23 cellular contexts compared by ENCODE assay signal in the genomic region with DNA sequence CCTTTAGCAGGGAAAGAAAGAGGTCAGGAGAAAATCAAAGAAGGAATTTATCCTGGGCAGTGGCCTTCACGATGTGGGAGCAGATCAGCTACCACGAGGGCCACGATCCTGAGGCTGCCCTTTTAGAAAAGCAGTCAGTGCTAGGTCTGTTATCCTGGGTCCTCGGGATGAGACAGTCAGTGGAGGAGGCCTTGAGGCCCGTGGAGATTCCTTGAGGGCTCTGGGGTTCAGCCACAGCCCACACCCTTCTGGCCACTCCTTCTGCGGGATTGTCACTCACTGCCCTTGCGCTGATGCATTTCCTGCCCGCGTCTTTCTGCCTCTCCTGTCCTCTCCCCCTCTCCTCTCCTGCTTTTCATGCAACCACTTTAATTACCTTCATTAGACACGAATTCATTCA. TPM values are rescaled to one million over a fixed set of nuclear protein-coding genes. Genes with fewer than 3 reads are reported as not detected.
DNase-seq lines count a peak whose midpoint lies in the region; ATAC-seq, FAIRE-seq and TF ChIP-seq lines count a peak whose summit lies in the region.
"Had no signal": no experiment of that assay in that cellular context is flagged by ENCODE, and none has a peak within 500 bp of the region (broad histone marks: within the 10 kb centered on the region; RNA-seq: fewer than 3 reads in every experiment).

No MANE protein-coding gene starts in this region.

- H3K9me3 ChIP-seq in BLaER1 treated with 17β-estradiol and CSF1 and Interleukin-3, amounts not matched to agents 10 nM and 100 nM (replicated peaks in 1 of 11), result no peaks in the 10 kb centered on the region
- H3K9me3 ChIP-seq in T-helper 17 cell (ENCODE audit: control insufficient read depth, low read length, poor library complexity, severe bottlenecking) (no peaks in the 10 kb centered on the region), osteoblast (ENCODE audit: low read depth, low read length) (no peaks in the 10 kb centered on the region)
- H3K9me3 ChIP-seq: Caco-2, HAP-1 had no signal

- H3K36me3 ChIP-seq in BLaER1 treated with 17β-estradiol and CSF1 and Interleukin-3, amounts not matched to agents 10 nM and 100 nM, result peaks cover 25 to 81% (median 49%) of the 10 kb centered on the region in 11 experiments
- H3K36me3 ChIP-seq in osteoblast (ENCODE audit: insufficient read depth, low read length), result peaks cover 9% of the 10 kb centered on the region

- H3K79me2 ChIP-seq in osteoblast (ENCODE audit: insufficient read depth, low read length), result no peaks in the 10 kb centered on the region

- H3K4me2 ChIP-seq in BLaER1 treated with 17β-estradiol and CSF1 and Interleukin-3, amounts not matched to agents 10 nM and 100 nM, result peak overlapping the region; percentile 76 to 94 (median 86)
- no peak overlapping the region for H3K4me2 ChIP-seq in osteoblast (ENCODE audit: insufficient read depth, low read length)

- peaks cover 7% of the 10 kb centered on the region for H3K4me1 Mint-ChIP-seq in T-helper 17 cell
- peaks cover 0 to 3% of the 10 kb centered on the region in 2 donors for H3K4me1 Mint-ChIP-seq in stimulated activated naive B cell treated with anti-CD40 and anti-IgM and Interleukin-4, amounts not matched to agents 10 μg/mL and 1 μg/mL and 100 μg/mL, for 72 hours
- H3K4me1 Mint-ChIP-seq: B cell had no signal

- H3K27me3 Mint-ChIP-seq in T-helper 17 cell, result no peaks in the 10 kb centered on the region
- no peaks in the 10 kb centered on the region for H3K27me3 Mint-ChIP-seq in stimulated activated naive B cell treated with anti-CD40 and anti-IgM and Interleukin-4, amounts not matched to agents 10 μg/mL and 1 μg/mL and 100 μg/mL, for 72 hours
- H3K27me3 Mint-ChIP-seq: B cell; CD4-positive, alpha-beta T cell; IgD-negative memory B cell had no signal

- no peak overlapping the region for H2AFZ ChIP-seq in osteoblast (ENCODE audit: low read length)
- H2AFZ ChIP-seq: GM23248 had no signal

- DNase-seq in T-helper 17 cell, result no peak
- DNase-seq in osteoblast (ENCODE audit: insufficient read length, low spot score, missing footprints), result no peak
- no peak for DNase-seq in stimulated activated naive B cell treated with anti-CD40 and anti-IgM and Interleukin-4, amounts not matched to agents 10 μg/mL and 1 μg/mL and 100 μg/mL, for 72 hours
- DNase-seq in activated CD4-positive, alpha-beta T cell treated with anti-CD3 and anti-CD28 coated beads for 4 hours, result no peak
- no peak for DNase-seq in GM19239 (ENCODE audit: insufficient read length, low spot score)
- no peak for DNase-seq in HuH-7.5 (ENCODE audit: low spot score)
- DNase-seq: 8988T; Caco-2; CD4-positive, alpha-beta T cell; DMS153; DMS79; GF-D8; GM23248; KBM-7 had no signal

- no peak for FAIRE-seq in GM19239 (lab: Jason Lieb, UNC)
- FAIRE-seq: D721Med, HTR-8/SVneo had no signal

- no peaks in the 10 kb centered on the region for H3K27me3 ChIP-seq in BLaER1 treated with 17β-estradiol and CSF1 and Interleukin-3, amounts not matched to agents 10 nM and 100 nM
- no peaks in the 10 kb centered on the region for H3K27me3 ChIP-seq in osteoblast (ENCODE audit: insufficient read depth, low read length)

- H3K4me1 ChIP-seq in BLaER1 treated with 17β-estradiol and CSF1 and Interleukin-3, amounts not matched to agents 10 nM and 100 nM, result peaks cover 49 to 71% (median 59%) of the 10 kb centered on the region in 10 experiments
- H3K4me1 ChIP-seq in osteoblast (ENCODE audit: insufficient read depth, low read length), result peaks cover 7% of the 10 kb centered on the region
- H3K4me1 ChIP-seq: Caco-2, HAP-1 had no signal

- TF ChIP-seq CTCF in osteoblast (IDR thresholded peaks at IDR 0.05; ENCODE audit: extremely low read depth, low read depth, low read length), result no peak

- H3K9me3 Mint-ChIP-seq in stimulated activated naive B cell treated with anti-CD40 and anti-IgM and Interleukin-4, amounts not matched to agents 10 μg/mL and 1 μg/mL and 100 μg/mL, for 72 hours, result no peaks in the 10 kb centered on the region
- H3K9me3 Mint-ChIP-seq: CD4-positive, alpha-beta T cell; IgD-negative memory B cell had no signal

- H3K9ac ChIP-seq in BLaER1 treated with 17β-estradiol and CSF1 and Interleukin-3, amounts not matched to agents 10 nM and 100 nM, result peak overlapping the region in 9 of 11 experiments; percentile 10 to 57 (median 50); a peak in 11 of 22 replicates
- H3K9ac ChIP-seq: GM23248 had no signal

- peak overlapping the region in 6 of 11 experiments; percentile 21 to 55 (median 37); a peak in 7 of 22 replicates for H3K27ac ChIP-seq in BLaER1 treated with 17β-estradiol and CSF1 and Interleukin-3, amounts not matched to agents 10 nM and 100 nM
- H3K27ac ChIP-seq in osteoblast (ENCODE audit: low read depth, low read length), result peak overlapping the region; percentile 23
- H3K27ac ChIP-seq: C4-2B, GM23248, HL-60 had no signal

- H4K20me1 ChIP-seq in BLaER1 treated with 17β-estradiol and CSF1 and Interleukin-3, amounts not matched to agents 10 nM and 100 nM, result peaks cover 10 to 67% (median 32%) of the 10 kb centered on the region in 11 experiments; a peak in 16 of 22 replicates
- H4K20me1 ChIP-seq in osteoblast (ENCODE audit: insufficient read depth, low read length), result peaks cover 20% of the 10 kb centered on the region

- no peak overlapping the region for H3K4me3 Mint-ChIP-seq in T-helper 17 cell
- H3K4me3 Mint-ChIP-seq in stimulated activated naive B cell treated with anti-CD40 and anti-IgM and Interleukin-4, amounts not matched to agents 10 μg/mL and 1 μg/mL and 100 μg/mL, for 72 hours, result no peak overlapping the region
- H3K4me3 Mint-ChIP-seq: B cell; CD4-positive, alpha-beta T cell; IgD-negative memory B cell had no signal

- H3K36me3 Mint-ChIP-seq in T-helper 17 cell (ENCODE audit: low read depth), result no peaks in the 10 kb centered on the region
- H3K36me3 Mint-ChIP-seq in stimulated activated naive B cell treated with anti-CD40 and anti-IgM and Interleukin-4, amounts not matched to agents 10 μg/mL and 1 μg/mL and 100 μg/mL, for 72 hours, result peaks cover 30 to 39% of the 10 kb centered on the region in 2 donors
- H3K36me3 Mint-ChIP-seq: IgD-negative memory B cell had no signal

- ATAC-seq in T-helper 17 cell, result no peak
- ATAC-seq in stimulated activated naive B cell treated with anti-CD40 and anti-IgM and Interleukin-4, amounts not matched to agents 10 μg/mL and 1 μg/mL and 100 μg/mL, for 72 hours (replicated peaks), result no peak

- peak overlapping the region; percentile 67 for H3K27ac Mint-ChIP-seq in T-helper 17 cell
- H3K27ac Mint-ChIP-seq in stimulated activated naive B cell treated with anti-CD40 and anti-IgM and Interleukin-4, amounts not matched to agents 10 μg/mL and 1 μg/mL and 100 μg/mL, for 72 hours, result peak overlapping the region; percentile 21
- H3K27ac Mint-ChIP-seq: B cell; CD4-positive, alpha-beta T cell had no signal

- no peak overlapping the region; a peak in 2 of 20 replicates for H3K4me3 ChIP-seq in BLaER1 treated with 17β-estradiol and CSF1 and Interleukin-3, amounts not matched to agents 10 nM and 100 nM
- H3K4me3 ChIP-seq in osteoblast (ENCODE audit: insufficient read depth, low read length), result no peak overlapping the region
- H3K4me3 ChIP-seq: GM23248, HAP-1 had no signal

RNA-seq across cellular contexts. Expression of a gene that starts 42.4 kb away (rescaled TPM):
- total RNA-seq in T-helper 17 cell (under 1 TPM; 0.34 to 0.57 TPM), osteoblast (0.29 and 0.72 TPM in 2 replicates)
- total RNA-seq: Caco-2, H4 had no signal
